In genomic region chrX:38099688-38100087, GRCh38 we compare ENCODE assay signal across 7 cellular contexts.
"Had no signal": no experiment of that assay in that cellular context is flagged by ENCODE, and none has a peak within 500 bp of the region (broad histone marks: within the 10 kb centered on the region; RNA-seq: fewer than 3 reads in every experiment).

No MANE protein-coding gene starts in this region.

- FAIRE-seq: HepG2, HTR-8/SVneo had no signal

- ATAC-seq: HepG2 had no signal

- H3K4me3 Mint-ChIP-seq: IgD-negative memory B cell had no signal

- H3K27ac ChIP-seq: HL-60 had no signal

- DNase-seq: IMR-90, KBM-7, KG1 had no signal

- H3K27ac Mint-ChIP-seq: IgD-negative memory B cell had no signal
